In genomic region chr19:34134190-34135032, GRCh38 we compare ENCODE assay signal across 8 cellular contexts. TPM values are rescaled to one million over a fixed set of nuclear protein-coding genes. Genes with fewer than 3 reads are reported as not detected.
A peak's percentile ranks its signal among the peaks of the same experiment; 100 is the strongest.
DNase-seq lines count a peak whose midpoint lies in the region; ATAC-seq and TF ChIP-seq lines count a peak whose summit lies in the region.

No MANE protein-coding gene starts in this region.

- TF ChIP-seq CTCF in OCI-LY7 (conservative IDR thresholded peaks at IDR 0.05; ENCODE audit: low read length) (no peak), epithelial cell of proximal tubule (conservative IDR thresholded peaks at IDR 0.05; ENCODE audit: low read depth, low read length) (no peak)

- peak overlapping the region; percentile 99 for H2AFZ ChIP-seq in OCI-LY7 (ENCODE audit: low read length)

- peak; percentile 95 for ATAC-seq in GM21423 (IDR thresholded peaks at IDR 0.05; ENCODE audit: unreplicated experiment)

- peak; percentile 95 for DNase-seq in DMS 273 (lab: John Stamatoyannopoulos, UW; ENCODE audit: unreplicated experiment)
- DNase-seq in HUDEP-2 (lab: John Stamatoyannopoulos, UW; ENCODE audit: unreplicated experiment in 76 of 76): peak in 75 of 76 experiments; percentile 31 to 96 (median 89)
- peak; percentile 93 for DNase-seq in OCI-LY7 (ENCODE audit: low spot score)
- DNase-seq in activated T-cell treated with anti-CD3 and anti-CD28 coated beads for 48 hours (ENCODE audit: low read depth): peak; percentile 93
- no peak for DNase-seq in epithelial cell of proximal tubule (ENCODE audit: low read depth)
- DNase-seq in stimulated activated CD8-positive, alpha-beta memory T cell treated with anti-CD3 and anti-CD28 coated beads, Interleukin-4, amount 100 ng/mL, for 4 hours (ENCODE audit: low read depth in 2 of 2, low spot score in 1 of 2): peak; percentile 73 to 80

- H3K27ac ChIP-seq in OCI-LY7 (ENCODE audit: low read depth, low read length, poor library complexity, severe bottlenecking) (peak overlapping the region; percentile 45), mucosa of rectum (ENCODE audit: low read depth in 2 of 2, low read length in 2 of 2) (peak overlapping the region; percentile 74 to 83)

- POLR2A ChIA-PET in OCI-LY7 (lab: Charles Lee): interaction anchor here (0.6 to 1.0 kb wide), 3 partner anchors 9 to 181 kb away, joined by 3 read pairs; no protein-coding TSS in a partner anchor

- H3K9me3 ChIP-seq in OCI-LY7 (ENCODE audit: low read length) (no peaks in the 10 kb centered on the region), mucosa of rectum (ENCODE audit: control insufficient read depth in 2 of 2, low read length in 2 of 2) (no peaks in the 10 kb centered on the region)

- intact Hi-C loops in OCI-LY7 (cut with micrococcal nuclease; ENCODE audit: unreplicated experiment): no loop called here

- peak overlapping the region; percentile 96 for H3K4me2 ChIP-seq in OCI-LY7 (ENCODE audit: low read length)

- H3K9me2 ChIP-seq in OCI-LY7 (ENCODE audit: insufficient read depth, low read length): no peaks in the 10 kb centered on the region

- no peaks in the 10 kb centered on the region for H4K20me1 ChIP-seq in OCI-LY7 (ENCODE audit: insufficient read depth, low read length)

- H3K36me3 ChIP-seq in OCI-LY7 (ENCODE audit: insufficient read depth, low read length) (no peaks in the 10 kb centered on the region), mucosa of rectum (ENCODE audit: control insufficient read depth in 2 of 2, insufficient read depth in 2 of 2, low read length in 2 of 2) (no peaks in the 10 kb centered on the region)

- BruUV-seq in OCI-LY7 (replicated peaks; lab: Mats Ljungman, UMichigan): TSS peak; percentile 98

- H3K4me1 ChIP-seq in OCI-LY7 (ENCODE audit: insufficient read depth, low read length, poor library complexity, severe bottlenecking) (no peaks in the 10 kb centered on the region), mucosa of rectum (ENCODE audit: control insufficient read depth in 2 of 2, insufficient read depth in 2 of 2, low read length in 2 of 2) (peaks cover 2% of the 10 kb centered on the region in 2 donors)

- no peaks in the 10 kb centered on the region for H3K27me3 ChIP-seq in mucosa of rectum (ENCODE audit: control insufficient read depth in 2 of 2, insufficient read depth in 2 of 2, low read length in 2 of 2)

- H3K4me3 ChIP-seq in OCI-LY7 (ENCODE audit: low read depth, low read length, poor library complexity, severe bottlenecking): peak overlapping the region; percentile 86
- H3K4me3 ChIP-seq in epithelial cell of proximal tubule (ENCODE audit: low read depth, low read length): peak overlapping the region; percentile 74
- peak overlapping the region; percentile 79 to 84 for H3K4me3 ChIP-seq in mucosa of rectum (ENCODE audit: low read length in 2 of 2)

- no peaks in the 10 kb centered on the region for H3K79me2 ChIP-seq in OCI-LY7 (ENCODE audit: insufficient read depth, low read depth, low read length)

- CTCF ChIA-PET in OCI-LY7 (lab: Charles Lee; ENCODE audit: unreplicated experiment): interaction anchor here (0.5 kb wide), 1 partner anchor 357 kb away, joined by 3 read pairs; no protein-coding TSS in a partner anchor

- peak overlapping the region; percentile 74 to 78 for H3K9ac ChIP-seq in mucosa of rectum (ENCODE audit: low read depth in 1 of 2, low read length in 2 of 2)

RNA-seq across cellular contexts. Expression of gene LSM14A, which starts 37.9 kb away (rescaled TPM):
- total RNA-seq in OCI-LY7 (2014; rRNA removed; shearing (Covaris generic)): 151 and 182 TPM in 2 replicates
- total RNA-seq in OCI-LY7 (2022): 189 and 234 TPM in 2 replicates
- total RNA-seq in epithelial cell of proximal tubule: 67.9 and 76.9 TPM in 2 replicates
